ENCODE assay signal across 8 cellular contexts in the genomic region with DNA sequence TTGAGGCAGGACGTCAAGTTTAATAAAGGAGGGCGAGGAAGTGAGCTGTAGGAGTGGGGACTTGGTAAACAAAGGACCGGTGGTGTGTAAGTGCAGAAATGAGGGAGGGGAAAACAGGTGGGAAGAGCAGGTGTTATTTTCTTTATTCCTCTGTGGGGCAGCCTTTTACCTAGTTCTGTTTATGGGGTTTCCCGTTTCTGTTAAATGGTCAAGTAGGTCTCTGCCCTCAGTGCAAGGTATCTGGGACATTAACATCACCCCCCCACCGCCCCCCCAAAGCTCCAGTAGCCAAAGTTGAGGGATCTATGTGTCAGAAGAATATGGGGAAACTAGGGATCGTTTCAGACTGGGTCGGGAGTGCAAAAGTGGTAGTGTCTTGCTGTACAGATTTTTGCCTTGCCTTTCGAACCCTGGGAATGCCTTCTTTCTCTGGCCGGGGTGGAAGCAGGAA. TPM values are rescaled to one million over a fixed set of nuclear protein-coding genes. Genes with fewer than 3 reads are reported as not detected.
DNase-seq lines count a peak whose midpoint lies in the region; ATAC-seq and TF ChIP-seq lines count a peak whose summit lies in the region.

No MANE protein-coding gene starts in this region.

- POLR2A ChIA-PET in activated CD4-positive, alpha-beta T cell treated with anti-CD3 and anti-CD28 coated beads for 36 hours (lab: Charles Lee), result interaction anchor here (0.6 to 1.0 kb wide), 3 partner anchors 430 to 1086 kb away, joined by 3 read pairs; no protein-coding TSS in a partner anchor
- POLR2A ChIA-PET in OCI-LY7 (lab: Charles Lee), result interaction anchor here (0.5 to 1.6 kb wide), 4 partner anchors 11 to 261 kb away, joined by 3 to 7 read pairs (median 4); no protein-coding TSS in a partner anchor

- no peaks in the 10 kb centered on the region for H3K9me3 ChIP-seq in OCI-LY7 (ENCODE audit: low read length)
- H3K9me3 ChIP-seq in psoas muscle, result no peaks in the 10 kb centered on the region

- H4K20me1 ChIP-seq in OCI-LY7 (ENCODE audit: insufficient read depth, low read length), result peaks cover 31% of the 10 kb centered on the region

- H3K9me2 ChIP-seq in OCI-LY7 (ENCODE audit: insufficient read depth, low read length), result no peaks in the 10 kb centered on the region

- peaks cover 55% of the 10 kb centered on the region for H3K79me2 ChIP-seq in OCI-LY7 (ENCODE audit: insufficient read depth, low read depth, low read length)

- peak overlapping the region; percentile 95 for H3K27ac ChIP-seq in OCI-LY7 (ENCODE audit: low read depth, low read length, poor library complexity, severe bottlenecking)
- peak overlapping the region; percentile 82 for H3K27ac ChIP-seq in psoas muscle

- ATAC-seq in activated CD4-positive, alpha-beta T cell treated with anti-CD3 and anti-CD28 coated beads for 36 hours, result no peak
- peak in 2 of 4 donors; percentile 1 to 7 for ATAC-seq in psoas muscle
- no peak for ATAC-seq in activated CD4-positive, CD25-positive, alpha-beta regulatory T cell treated with anti-CD3 and anti-CD28 coated beads, Interleukin-2, amount 50 U/mL, for 24 hours

- intact Hi-C loops in activated CD4-positive, alpha-beta T cell treated with anti-CD3 and anti-CD28 coated beads for 36 hours (cut with DNase I, micrococcal nuclease), result loop anchor here in 1 of 2 experiments (2.0 kb wide), 7 partner anchors 102 to 914 kb away; a partner anchor contains a TSS
- intact Hi-C loops in OCI-LY7 (cut with micrococcal nuclease; ENCODE audit: unreplicated experiment) (loop anchor here (2.0 to 5.0 kb wide), 3 partner anchors 36 to 150 kb away; no protein-coding TSS in a partner anchor), psoas muscle (cut with DNase I) (loop anchor here (5.0 to 10.0 kb wide), 2 partner anchors 39 to 106 kb away; a partner anchor contains a TSS)

- H3K36me3 ChIP-seq in OCI-LY7 (ENCODE audit: insufficient read depth, low read length) (no peaks in the 10 kb centered on the region), psoas muscle (ENCODE audit: insufficient read depth in 1 of 2, low read depth in 1 of 2) (no peaks in the 10 kb centered on the region)

- DNase-seq in activated CD4-positive, alpha-beta T cell treated with anti-CD3 and anti-CD28 coated beads for 36 hours, result peak; percentile 9
- DNase-seq in activated CD4-positive, alpha-beta T cell treated with anti-CD3 and anti-CD28 coated beads, Interleukin-2, amount 50 U/mL, for 48 hours, result no peak
- DNase-seq in OCI-LY7 (ENCODE audit: low spot score), result no peak
- no peak for DNase-seq in epithelial cell of esophagus (ENCODE audit: low read depth)
- no peak for DNase-seq in psoas muscle
- no peak for DNase-seq in A172 (ENCODE audit: low spot score)
- DNase-seq in central memory CD4-positive, alpha-beta T cell, result no peak

- peak overlapping the region; percentile 92 for H3K4me3 Mint-ChIP-seq in activated CD4-positive, alpha-beta T cell treated with anti-CD3 and anti-CD28 coated beads for 36 hours

- peaks cover 44% of the 10 kb centered on the region for H3K4me1 ChIP-seq in OCI-LY7 (ENCODE audit: insufficient read depth, low read length, poor library complexity, severe bottlenecking)
- peaks cover 20% of the 10 kb centered on the region for H3K4me1 ChIP-seq in psoas muscle

- peaks cover 44% of the 10 kb centered on the region for H3K4me1 Mint-ChIP-seq in activated CD4-positive, alpha-beta T cell treated with anti-CD3 and anti-CD28 coated beads for 36 hours

- CTCF ChIA-PET in activated CD4-positive, alpha-beta T cell treated with anti-CD3 and anti-CD28 coated beads for 36 hours (lab: Charles Lee), result interaction anchor here (0.6 to 1.5 kb wide), 8 partner anchors 9 to 275 kb away, joined by 3 to 5 read pairs (median 4); a partner anchor contains a TSS
- CTCF ChIA-PET in OCI-LY7 (lab: Charles Lee; ENCODE audit: unreplicated experiment), result interaction anchor here (0.6 kb wide), 1 partner anchor 51 kb away, joined by 11 read pairs; no protein-coding TSS in a partner anchor

- WGBS in psoas muscle, 3 donors, result 1 to 5% (median 1%) methylated on average over 9 of the region's 9 CpGs

- peak overlapping the region; percentile 97 for H3K4me2 ChIP-seq in OCI-LY7 (ENCODE audit: low read length)

- H3K4me3 ChIP-seq in OCI-LY7 (ENCODE audit: low read depth, low read length, poor library complexity, severe bottlenecking) (peak overlapping the region; percentile 78), epithelial cell of esophagus (ENCODE audit: low read length) (peak overlapping the region; percentile 67), psoas muscle (peak overlapping the region; percentile 76)

- H2AFZ ChIP-seq in OCI-LY7 (ENCODE audit: low read length), result peak overlapping the region; percentile 66; the same call in 1 of the 2 replicates

- no peaks in the 10 kb centered on the region for H3K27me3 ChIP-seq in psoas muscle (ENCODE audit: insufficient read depth in 3 of 3, low read length in 2 of 3)

- TF ChIP-seq CTCF in OCI-LY7 (conservative IDR thresholded peaks at IDR 0.05; ENCODE audit: low read length), result peak; percentile 52; the same call in 1 of the 2 replicates
- no peak for TF ChIP-seq CTCF in epithelial cell of esophagus (IDR thresholded peaks at IDR 0.05; ENCODE audit: insufficient read depth, low read depth, low read length, missing control alignments)
- TF ChIP-seq CTCF in psoas muscle (IDR thresholded peaks at IDR 0.05), result no peak

- H3K9me3 Mint-ChIP-seq in activated CD4-positive, alpha-beta T cell treated with anti-CD3 and anti-CD28 coated beads for 36 hours (ENCODE audit: low read depth), result peaks cover 10% of the 10 kb centered on the region

- BruUV-seq in OCI-LY7 (replicated peaks; lab: Mats Ljungman, UMichigan), result no TSS peak

- peaks cover 11% of the 10 kb centered on the region for H3K36me3 Mint-ChIP-seq in activated CD4-positive, alpha-beta T cell treated with anti-CD3 and anti-CD28 coated beads for 36 hours (ENCODE audit: low read depth)

- H3K27ac Mint-ChIP-seq in activated CD4-positive, alpha-beta T cell treated with anti-CD3 and anti-CD28 coated beads for 36 hours, result peak overlapping the region; percentile 95

- H3K27me3 Mint-ChIP-seq in activated CD4-positive, alpha-beta T cell treated with anti-CD3 and anti-CD28 coated beads for 36 hours, result peaks cover 7% of the 10 kb centered on the region

RNA-seq across cellular contexts. Expression of a gene that starts 0.9 kb away (rescaled TPM):
- 10 to 100 TPM; 33.7 to 39.3 TPM for total RNA-seq in activated CD4-positive, alpha-beta T cell treated with anti-CD3 and anti-CD28 coated beads for 36 hours
- total RNA-seq in OCI-LY7 (2014; rRNA removed; shearing (Covaris generic)), result 48.8 and 60.1 TPM in 2 replicates
- total RNA-seq in OCI-LY7 (2022) (59.1 and 59.2 TPM in 2 replicates), psoas muscle (10 to 100 TPM; 13.1 to 25.8 (median 19.9) TPM)
- 10 to 100 TPM in 1 of 3 donors, 1 to 10 TPM in 2; 2.6 to 10.5 (median 3.2) TPM for polyA plus RNA-seq in psoas muscle
- 21.9 and 33.3 TPM in 2 replicates for total RNA-seq in A172 (2014; rRNA removed; shearing (Covaris generic))
